ENCODE assay signal across 1 cellular context in genomic region chr1:8182034-8182761, GRCh38.
A peak's percentile ranks its signal among the peaks of the same experiment; 100 is the strongest.
TF ChIP-seq lines count a peak whose summit lies in the region.

No MANE protein-coding gene starts in this region.

TF ChIP-seq in HepG2, 621 proteins besides CTCF, POLR2A, EP300 and RAD21 (continued from another document and continues in another):
- no peak for TF ChIP-seq SNAPC4 (CRISPR knock-in tag; IDR thresholded peaks at IDR 0.05)
- no peak for TF ChIP-seq ZFP36L2 (CRISPR knock-in tag; IDR thresholded peaks at IDR 0.05)
- no peak for TF ChIP-seq HNRNPUL1 (IDR thresholded peaks at IDR 0.05; ENCODE audit: low read depth, low read length)
- TF ChIP-seq HOXA9 (CRISPR knock-in tag; IDR thresholded peaks at IDR 0.05; ENCODE audit: borderline replicate concordance): no peak
- TF ChIP-seq ZNF282 (IDR thresholded peaks at IDR 0.05; ENCODE audit: partially characterized antibody): no peak
- no peak for TF ChIP-seq ZKSCAN1 (IDR thresholded peaks at IDR 0.05; ENCODE audit: low read length)
- peak; percentile 75; the same call in 1 of the 2 replicates for TF ChIP-seq ZBTB43 (CRISPR knock-in tag; conservative IDR thresholded peaks at IDR 0.05)
- no peak for TF ChIP-seq ZNF354B (CRISPR knock-in tag; IDR thresholded peaks at IDR 0.05)
- TF ChIP-seq NR2F2 (IDR thresholded peaks at IDR 0.05; ENCODE audit: borderline replicate concordance, low read depth): no peak
- no peak for TF ChIP-seq SCMH1 (CRISPR knock-in tag; IDR thresholded peaks at IDR 0.05; ENCODE audit: borderline replicate concordance)
- TF ChIP-seq ZNF121 (CRISPR knock-in tag; IDR thresholded peaks at IDR 0.05): no peak
- 0 out of 2 replicates have a peak, but pooled peaks have one; percentile 44 for TF ChIP-seq ARNTL (CRISPR knock-in tag; IDR thresholded peaks at IDR 0.05)
- TF ChIP-seq, protein P1, sequence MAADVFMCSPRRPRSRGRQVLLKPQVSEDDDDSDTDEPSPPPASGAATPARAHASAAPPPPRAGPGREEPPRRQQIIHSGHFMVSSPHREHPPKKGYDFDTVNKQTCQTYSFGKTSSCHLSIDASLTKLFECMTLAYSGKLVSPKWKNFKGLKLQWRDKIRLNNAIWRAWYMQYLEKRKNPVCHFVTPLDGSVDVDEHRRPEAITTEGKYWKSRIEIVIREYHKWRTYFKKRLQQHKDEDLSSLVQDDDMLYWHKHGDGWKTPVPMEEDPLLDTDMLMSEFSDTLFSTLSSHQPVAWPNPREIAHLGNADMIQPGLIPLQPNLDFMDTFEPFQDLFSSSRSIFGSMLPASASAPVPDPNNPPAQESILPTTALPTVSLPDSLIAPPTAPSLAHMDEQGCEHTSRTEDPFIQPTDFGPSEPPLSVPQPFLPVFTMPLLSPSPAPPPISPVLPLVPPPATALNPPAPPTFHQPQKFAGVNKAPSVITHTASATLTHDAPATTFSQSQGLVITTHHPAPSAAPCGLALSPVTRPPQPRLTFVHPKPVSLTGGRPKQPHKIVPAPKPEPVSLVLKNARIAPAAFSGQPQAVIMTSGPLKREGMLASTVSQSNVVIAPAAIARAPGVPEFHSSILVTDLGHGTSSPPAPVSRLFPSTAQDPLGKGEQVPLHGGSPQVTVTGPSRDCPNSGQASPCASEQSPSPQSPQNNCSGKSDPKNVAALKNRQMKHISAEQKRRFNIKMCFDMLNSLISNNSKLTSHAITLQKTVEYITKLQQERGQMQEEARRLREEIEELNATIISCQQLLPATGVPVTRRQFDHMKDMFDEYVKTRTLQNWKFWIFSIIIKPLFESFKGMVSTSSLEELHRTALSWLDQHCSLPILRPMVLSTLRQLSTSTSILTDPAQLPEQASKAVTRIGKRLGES (CRISPR knock-in tag; IDR thresholded peaks at IDR 0.05; ENCODE audit: borderline replicate concordance): no peak
- peak; percentile 60 for TF ChIP-seq ZNF18 (CRISPR knock-in tag; IDR thresholded peaks at IDR 0.05; ENCODE audit: insufficient replicate concordance)
- no peak for TF ChIP-seq RFX5 (IDR thresholded peaks at IDR 0.05; ENCODE audit: low read depth, low read length)
- no peak for TF ChIP-seq ZNF550 (CRISPR knock-in tag; IDR thresholded peaks at IDR 0.05; ENCODE audit: borderline replicate concordance)
- TF ChIP-seq ZNF552 (CRISPR knock-in tag; IDR thresholded peaks at IDR 0.05; ENCODE audit: borderline replicate concordance): no peak
- no peak for TF ChIP-seq ADNP (CRISPR knock-in tag; IDR thresholded peaks at IDR 0.05)
- no peak for TF ChIP-seq REPIN1 (CRISPR knock-in tag; IDR thresholded peaks at IDR 0.05; ENCODE audit: borderline replicate concordance, low read depth)
- no peak for TF ChIP-seq SMAD9 (CRISPR knock-in tag; IDR thresholded peaks at IDR 0.05)
- TF ChIP-seq, protein P2, sequence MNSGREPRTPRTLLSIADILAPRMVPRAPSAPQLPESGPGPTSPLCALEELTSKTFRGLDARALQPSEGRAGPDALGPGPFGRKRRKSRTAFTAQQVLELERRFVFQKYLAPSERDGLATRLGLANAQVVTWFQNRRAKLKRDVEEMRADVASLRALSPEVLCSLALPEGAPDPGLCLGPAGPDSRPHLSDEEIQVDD (CRISPR knock-in tag; IDR thresholded peaks at IDR 0.05; ENCODE audit: borderline replicate concordance): no peak
- TF ChIP-seq, protein P3, sequence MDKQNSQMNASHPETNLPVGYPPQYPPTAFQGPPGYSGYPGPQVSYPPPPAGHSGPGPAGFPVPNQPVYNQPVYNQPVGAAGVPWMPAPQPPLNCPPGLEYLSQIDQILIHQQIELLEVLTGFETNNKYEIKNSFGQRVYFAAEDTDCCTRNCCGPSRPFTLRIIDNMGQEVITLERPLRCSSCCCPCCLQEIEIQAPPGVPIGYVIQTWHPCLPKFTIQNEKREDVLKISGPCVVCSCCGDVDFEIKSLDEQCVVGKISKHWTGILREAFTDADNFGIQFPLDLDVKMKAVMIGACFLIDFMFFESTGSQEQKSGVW (CRISPR knock-in tag; IDR thresholded peaks at IDR 0.05; ENCODE audit: borderline replicate concordance): no peak
- no peak for TF ChIP-seq KAT7 (CRISPR knock-in tag; IDR thresholded peaks at IDR 0.05; ENCODE audit: borderline replicate concordance)
- no peak for TF ChIP-seq ZNF589 (CRISPR knock-in tag; conservative IDR thresholded peaks at IDR 0.05)
- no peak for TF ChIP-seq ZNF670 (CRISPR knock-in tag; IDR thresholded peaks at IDR 0.05; ENCODE audit: borderline replicate concordance)
- TF ChIP-seq MED13 (CRISPR knock-in tag; IDR thresholded peaks at IDR 0.05): no peak
- TF ChIP-seq BRCA1 (CRISPR knock-in tag; IDR thresholded peaks at IDR 0.05): no peak
- TF ChIP-seq, protein P4, sequence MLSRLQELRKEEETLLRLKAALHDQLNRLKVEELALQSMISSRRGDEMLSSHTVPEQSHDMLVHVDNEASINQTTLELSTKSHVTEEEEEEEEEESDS (CRISPR knock-in tag; IDR thresholded peaks at IDR 0.05; ENCODE audit: borderline replicate concordance): no peak
- no peak for TF ChIP-seq FOXM1 (CRISPR knock-in tag; IDR thresholded peaks at IDR 0.05)
- no peak for TF ChIP-seq STAG1 (CRISPR knock-in tag; IDR thresholded peaks at IDR 0.05)
- no peak for TF ChIP-seq ZZZ3 (CRISPR knock-in tag; IDR thresholded peaks at IDR 0.05; ENCODE audit: borderline replicate concordance)
- TF ChIP-seq DNMT1 (CRISPR knock-in tag; IDR thresholded peaks at IDR 0.05): no peak
- TF ChIP-seq ATF7 (IDR thresholded peaks at IDR 0.05): no peak
- TF ChIP-seq ATF7 (CRISPR knock-in tag; IDR thresholded peaks at IDR 0.05): no peak
- no peak for TF ChIP-seq ZNF703 (CRISPR knock-in tag; IDR thresholded peaks at IDR 0.05; ENCODE audit: borderline replicate concordance)
- TF ChIP-seq SATB2 (CRISPR knock-in tag; IDR thresholded peaks at IDR 0.05): peak; percentile 83; the same call in 1 of the 2 replicates
- TF ChIP-seq ZBTB21 (CRISPR knock-in tag; IDR thresholded peaks at IDR 0.05): no peak
- TF ChIP-seq PAWR (CRISPR knock-in tag; IDR thresholded peaks at IDR 0.05; ENCODE audit: borderline replicate concordance): no peak
- TF ChIP-seq, protein P5, sequence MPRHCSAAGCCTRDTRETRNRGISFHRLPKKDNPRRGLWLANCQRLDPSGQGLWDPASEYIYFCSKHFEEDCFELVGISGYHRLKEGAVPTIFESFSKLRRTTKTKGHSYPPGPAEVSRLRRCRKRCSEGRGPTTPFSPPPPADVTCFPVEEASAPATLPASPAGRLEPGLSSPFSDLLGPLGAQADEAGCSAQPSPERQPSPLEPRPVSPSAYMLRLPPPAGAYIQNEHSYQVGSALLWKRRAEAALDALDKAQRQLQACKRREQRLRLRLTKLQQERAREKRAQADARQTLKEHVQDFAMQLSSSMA (CRISPR knock-in tag; IDR thresholded peaks at IDR 0.05): no peak
- TF ChIP-seq ZBTB2 (CRISPR knock-in tag; IDR thresholded peaks at IDR 0.05; ENCODE audit: low read depth): no peak; the same call in 1 of the 2 replicates
- no peak for TF ChIP-seq NR0B2 (CRISPR knock-in tag; IDR thresholded peaks at IDR 0.05)
- TF ChIP-seq HMGA1 (CRISPR knock-in tag; conservative IDR thresholded peaks at IDR 0.05): no peak
- no peak for TF ChIP-seq SOX6 (IDR thresholded peaks at IDR 0.05)
- peak; percentile 89 for TF ChIP-seq SOX6 (CRISPR knock-in tag; IDR thresholded peaks at IDR 0.05)
- no peak for TF ChIP-seq PAX8 (CRISPR knock-in tag; IDR thresholded peaks at IDR 0.05; ENCODE audit: borderline replicate concordance)
- no peak for TF ChIP-seq KDM3A (CRISPR knock-in tag; IDR thresholded peaks at IDR 0.05; ENCODE audit: low read depth)
- TF ChIP-seq, protein P6, sequence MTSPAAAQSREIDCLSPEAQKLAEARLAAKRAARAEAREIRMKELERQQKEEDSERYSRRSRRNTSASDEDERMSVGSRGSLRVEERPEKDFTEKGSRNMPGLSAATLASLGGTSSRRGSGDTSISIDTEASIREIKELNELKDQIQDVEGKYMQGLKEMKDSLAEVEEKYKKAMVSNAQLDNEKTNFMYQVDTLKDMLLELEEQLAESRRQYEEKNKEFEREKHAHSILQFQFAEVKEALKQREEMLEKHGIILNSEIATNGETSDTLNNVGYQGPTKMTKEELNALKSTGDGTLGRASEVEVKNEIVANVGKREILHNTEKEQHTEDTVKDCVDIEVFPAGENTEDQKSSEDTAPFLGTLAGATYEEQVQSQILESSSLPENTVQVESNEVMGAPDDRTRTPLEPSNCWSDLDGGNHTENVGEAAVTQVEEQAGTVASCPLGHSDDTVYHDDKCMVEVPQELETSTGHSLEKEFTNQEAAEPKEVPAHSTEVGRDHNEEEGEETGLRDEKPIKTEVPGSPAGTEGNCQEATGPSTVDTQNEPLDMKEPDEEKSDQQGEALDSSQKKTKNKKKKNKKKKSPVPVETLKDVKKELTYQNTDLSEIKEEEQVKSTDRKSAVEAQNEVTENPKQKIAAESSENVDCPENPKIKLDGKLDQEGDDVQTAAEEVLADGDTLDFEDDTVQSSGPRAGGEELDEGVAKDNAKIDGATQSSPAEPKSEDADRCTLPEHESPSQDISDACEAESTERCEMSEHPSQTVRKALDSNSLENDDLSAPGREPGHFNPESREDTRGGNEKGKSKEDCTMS (CRISPR knock-in tag; conservative IDR thresholded peaks at IDR 0.05): no peak
- no peak for TF ChIP-seq ZNF24 (IDR thresholded peaks at IDR 0.05)
- no peak for TF ChIP-seq HCFC1 (IDR thresholded peaks at IDR 0.05; ENCODE audit: low read depth, low read length)
- TF ChIP-seq ZNF614 (CRISPR knock-in tag; IDR thresholded peaks at IDR 0.05; ENCODE audit: borderline replicate concordance): no peak
- TF ChIP-seq TMF1 (CRISPR knock-in tag; IDR thresholded peaks at IDR 0.05; ENCODE audit: low read depth): no peak
- TF ChIP-seq ZNF841 (CRISPR knock-in tag; IDR thresholded peaks at IDR 0.05; ENCODE audit: borderline replicate concordance): no peak
- no peak for TF ChIP-seq TARDBP (CRISPR knock-in tag; IDR thresholded peaks at IDR 0.05)
